ENCODE assay signal across 8 cellular contexts in the genomic region with DNA sequence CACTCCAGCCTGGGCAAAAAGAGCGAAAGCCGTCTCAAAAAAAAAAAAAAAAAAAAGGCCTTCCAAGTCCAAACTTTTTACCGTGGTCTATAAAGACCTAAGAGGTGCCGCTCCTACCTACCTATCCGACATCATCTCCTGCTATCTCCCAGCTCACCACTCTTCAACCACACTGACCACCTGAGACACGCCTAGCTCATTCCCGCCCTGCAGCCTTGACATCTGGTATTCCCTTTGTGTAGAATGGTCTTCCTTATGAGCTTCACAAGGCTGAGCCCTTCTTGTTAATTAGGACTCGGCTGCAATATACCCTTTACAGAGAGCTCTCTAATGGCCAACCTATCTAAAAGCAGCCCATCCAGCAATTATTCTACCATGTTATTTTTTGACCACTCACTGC. TPM values are rescaled to one million over a fixed set of nuclear protein-coding genes. Genes with fewer than 3 reads are reported as not detected.
DNase-seq lines count a peak whose midpoint lies in the region; ATAC-seq, FAIRE-seq and TF ChIP-seq lines count a peak whose summit lies in the region.

No MANE protein-coding gene starts in this region.

- no peak for ATAC-seq in Panc1
- ATAC-seq in HG03175 (IDR thresholded peaks at IDR 0.05; ENCODE audit: unreplicated experiment), result no peak

- H3K27ac ChIP-seq in Panc1 (ENCODE audit: low read length) (peak overlapping the region; percentile 95), esophagus squamous epithelium (peak overlapping the region; percentile 79 to 89 (median 84)), rectal smooth muscle tissue (ENCODE audit: low read depth, low read length) (peak overlapping the region; percentile 51)

- TF ChIP-seq POLR2A in esophagus squamous epithelium (IDR thresholded peaks at IDR 0.05), result no peak

- TF ChIP-seq CTCF in GM12865 (IDR thresholded peaks at IDR 0.05; ENCODE audit: insufficient read depth, low read depth, low read length, missing control alignments), result no peak
- no peak for TF ChIP-seq CTCF in Panc1 (IDR thresholded peaks at IDR 0.05)
- TF ChIP-seq CTCF in esophagus squamous epithelium (IDR thresholded peaks at IDR 0.05), result no peak
- TF ChIP-seq CTCF in D721Med (IDR thresholded peaks at IDR 0.05; ENCODE audit: insufficient read depth, missing control alignments), result no peak

- DNase-seq in GM12865 (ENCODE audit: low read depth) (no peak), Panc1 (ENCODE audit: low read depth, low spot score) (no peak), esophagus squamous epithelium (lab: John Stamatoyannopoulos, UW) (no peak), NCI-H2171 treated with DMSO at 0.1 percent for 48 hours (lab: John Stamatoyannopoulos, UW) (no peak), D721Med (ENCODE audit: insufficient read length, low spot score) (no peak)
- no peak for DNase-seq in stimulated activated CD4-positive, alpha-beta T cell treated with anti-CD3 and anti-CD28 coated beads, Interleukin-15, amount 100 ng/mL, for 24 hours

- 28 to 37% methylated on average over 7 to 8 of the region's 8 CpGs for WGBS in esophagus squamous epithelium, 2 donors

- in situ Hi-C loops in Panc1 (cut with HindIII; ENCODE audit: low pct_unique_long_range_greater_than_20kb, low sequenced_read_pairs), result no loop called here

- H3K27me3 ChIP-seq in Panc1 (ENCODE audit: control insufficient read depth, insufficient read depth, low read length), result no peaks in the 10 kb centered on the region
- H3K27me3 ChIP-seq in esophagus squamous epithelium, result no peaks in the 10 kb centered on the region
- H3K27me3 ChIP-seq in rectal smooth muscle tissue (ENCODE audit: control insufficient read depth, insufficient read depth, low read length), result no peaks in the 10 kb centered on the region

- peak overlapping the region; percentile 90 for H3K9ac ChIP-seq in rectal smooth muscle tissue (ENCODE audit: low read length)

- no peak for FAIRE-seq in D721Med (lab: Jason Lieb, UNC)

- H3K36me3 ChIP-seq in Panc1 (ENCODE audit: control insufficient read depth, insufficient read depth, low read length) (peaks cover 13% of the 10 kb centered on the region), esophagus squamous epithelium (peaks cover 0 to 40% (median 6%) of the 10 kb centered on the region in 3 donors), rectal smooth muscle tissue (ENCODE audit: control insufficient read depth, insufficient read depth, low read length) (peaks cover 8% of the 10 kb centered on the region)

- CTCF ChIA-PET in Panc1 (lab: Charles Lee), result no interaction called here

- POLR2A ChIA-PET in Panc1 (lab: Charles Lee), result interaction anchor here (0.7 kb wide), 1 partner anchor 257 kb away, joined by 13 read pairs; no protein-coding TSS in a partner anchor

- intact Hi-C loops in Panc1 (cut with micrococcal nuclease; ENCODE audit: unreplicated experiment) (no loop called here), esophagus squamous epithelium (cut with DNase I) (no loop called here)

- no TSS peak for BruUV-seq in Panc1 (replicated peaks; lab: Mats Ljungman, UMichigan)

- H3K4me3 ChIP-seq in GM12865 (ENCODE audit: low read depth, low read length) (peak overlapping the region; percentile 97), Panc1 (ENCODE audit: low read depth in 2 of 2, low read length in 2 of 2) (peak overlapping the region; percentile 82 to 83), esophagus squamous epithelium (peak overlapping the region; percentile 65 to 98 (median 89)), rectal smooth muscle tissue (ENCODE audit: low read length) (peak overlapping the region; percentile 92)

- H3K4me1 ChIP-seq in Panc1 (ENCODE audit: control insufficient read depth, insufficient read depth, low read length) (peaks cover 16% of the 10 kb centered on the region), esophagus squamous epithelium (peaks cover 12 to 34% (median 20%) of the 10 kb centered on the region in 3 donors), rectal smooth muscle tissue (ENCODE audit: control insufficient read depth, insufficient read depth, low read length) (peaks cover 9% of the 10 kb centered on the region)

- H3K9me3 ChIP-seq in Panc1 (ENCODE audit: control insufficient read depth, insufficient read depth, low read depth, low read length) (no peaks in the 10 kb centered on the region), esophagus squamous epithelium (no peaks in the 10 kb centered on the region)

RNA-seq across cellular contexts. Expression of gene MAGOH, which starts 0.7 kb away (rescaled TPM):
- 63.8 TPM for total RNA-seq in Panc1 (2021; ENCODE audit: unreplicated experiment)
- 66.0 TPM for polyA plus RNA-seq in Panc1 (2012; ENCODE audit: insufficient read length)
- total RNA-seq in esophagus squamous epithelium, result 10 to 100 TPM; 27.6 to 52.7 (median 41.8) TPM

RNA-seq across cellular contexts. Expression of gene CZIB, which starts 17.2 kb away (rescaled TPM):
- total RNA-seq in Panc1 (2021; ENCODE audit: unreplicated experiment) (57.2 TPM), esophagus squamous epithelium (10 to 100 TPM; 18.7 to 42.9 (median 26.0) TPM)
- polyA plus RNA-seq in Panc1 (2012; ENCODE audit: insufficient read length), result 53.2 TPM

RNA-seq across cellular contexts. Expression of gene CPT2, which starts 41.0 kb away (rescaled TPM):
- total RNA-seq in Panc1 (2021; ENCODE audit: unreplicated experiment) (18.9 TPM), esophagus squamous epithelium (10 to 100 TPM; 20.0 to 37.3 (median 27.1) TPM)
- 18.8 TPM for polyA plus RNA-seq in Panc1 (2012; ENCODE audit: insufficient read length)
